In genomic region chr7:105173586-105173985, GRCh38 we compare ENCODE assay signal across 22 cellular contexts.
A peak's percentile ranks its signal among the peaks of the same experiment; 100 is the strongest.
DNase-seq lines count a peak whose midpoint lies in the region; ATAC-seq and TF ChIP-seq lines count a peak whose summit lies in the region.
"Had no signal": no experiment of that assay in that cellular context is flagged by ENCODE, and none has a peak within 500 bp of the region (broad histone marks: within the 10 kb centered on the region; RNA-seq: fewer than 3 reads in every experiment).

No MANE protein-coding gene starts in this region.

- in situ Hi-C loops in SK-MEL-5 (cut with HindIII; ENCODE audit: low pct_unique_long_range_greater_than_20kb, low sequenced_read_pairs) = no loop called here

- BruUV-seq in A673 (replicated peaks; lab: Mats Ljungman, UMichigan) = no TSS peak

- ATAC-seq in HG02678 (IDR thresholded peaks at IDR 0.05; ENCODE audit: unreplicated experiment) (no peak), GM18511 (IDR thresholded peaks at IDR 0.05; ENCODE audit: unreplicated experiment) (no peak)
- ATAC-seq: A549, GM12878, HepG2, SK-N-SH treated with all-trans-retinoic acid at 6 μM for 48 hours, T-cell had no signal

- H3K4me1 ChIP-seq in A673 (ENCODE audit: insufficient read depth, low read length, poor library complexity, severe bottlenecking) = peaks cover 10% of the 10 kb centered on the region
- H3K4me1 ChIP-seq: A549 had no signal

- POLR2A ChIA-PET in A673 (lab: Charles Lee; ENCODE audit: low non-redundant PET) = no interaction called here

- H3K27ac ChIP-seq in A673 (ENCODE audit: low read depth, low read length, poor library complexity, severe bottlenecking) = no peak overlapping the region
- H3K27ac ChIP-seq: A549, C4-2B had no signal

- no peaks in the 10 kb centered on the region for H3K36me3 ChIP-seq in A673 (ENCODE audit: insufficient read depth, low read length, poor library complexity, severe bottlenecking)

- no peak overlapping the region for H3K4me3 ChIP-seq in A673 (ENCODE audit: low read depth, low read length, poor library complexity, severe bottlenecking)
- H3K4me3 ChIP-seq: A549, GM12878 had no signal

- H3K9me3 ChIP-seq in A673 (ENCODE audit: low read depth, low read length, poor library complexity, severe bottlenecking) = no peaks in the 10 kb centered on the region
- H3K9me3 ChIP-seq: A549 had no signal

- no peaks in the 10 kb centered on the region for H3K27me3 ChIP-seq in A673 (replicated peaks; ENCODE audit: insufficient read depth, low read depth, low read length, poor library complexity)

- DNase-seq in A673 (ENCODE audit: low spot score) = peak; percentile 26
- DNase-seq in DMS79 (lab: John Stamatoyannopoulos, UW) = peak; percentile 14
- DNase-seq in NCI-H1105 treated with DMSO at 0.1 percent for 48 hours (lab: John Stamatoyannopoulos, UW) = peak; percentile 51
- peak; percentile 20 for DNase-seq in SK-MEL-5 (ENCODE audit: low read depth, low spot score)
- DNase-seq in NCI-H1048 (lab: John Stamatoyannopoulos, UW) = no peak
- DNase-seq: DMS 273 treated with DMSO at 0.1 percent for 48 hours, GF-D8, GOT3, KG1, NCI-H1436 treated with DMSO at 0.1 percent for 48 hours, NCI-H2107, NCI-H226, NCI-H526, SHP77, T-cell had no signal

- CTCF ChIA-PET in A673 (lab: Charles Lee) = no interaction called here

- no peak for TF ChIP-seq CTCF in A673 (conservative IDR thresholded peaks at IDR 0.05; ENCODE audit: low read depth, low read length)

- intact Hi-C loops in A673 (cut with micrococcal nuclease; ENCODE audit: unreplicated experiment) = no loop called here
